Comparison of ENCODE assay signal across 13 cellular contexts in genomic region chr9:589723-590122, GRCh38.
DNase-seq lines count a peak whose midpoint lies in the region; ATAC-seq, FAIRE-seq and TF ChIP-seq lines count a peak whose summit lies in the region.
"Had no signal": no experiment of that assay in that cellular context is flagged by ENCODE, and none has a peak within 500 bp of the region (broad histone marks: within the 10 kb centered on the region; RNA-seq: fewer than 3 reads in every experiment).

No MANE protein-coding gene starts in this region.

- no peak overlapping the region for H3K27ac Mint-ChIP-seq in activated CD8-positive, alpha-beta memory T cell treated with anti-CD3 and anti-CD28 coated beads, Interleukin-2, amount 10 ng/mL, durations not matched to agents 7 days and 5 days
- H3K27ac Mint-ChIP-seq: effector memory CD8-positive, alpha-beta T cell had no signal

- H3K4me1 Mint-ChIP-seq in activated CD8-positive, alpha-beta memory T cell treated with anti-CD3 and anti-CD28 coated beads, Interleukin-2, amount 10 ng/mL, durations not matched to agents 7 days and 5 days = peaks cover 5% of the 10 kb centered on the region

- H3K4me2 ChIP-seq in MM.1S (ENCODE audit: low read depth, low read length) = no peak overlapping the region

- H3K4me3 Mint-ChIP-seq in activated CD8-positive, alpha-beta memory T cell treated with anti-CD3 and anti-CD28 coated beads, Interleukin-2, amount 10 ng/mL, durations not matched to agents 7 days and 5 days = no peak overlapping the region
- H3K4me3 Mint-ChIP-seq: effector memory CD8-positive, alpha-beta T cell had no signal

- no peaks in the 10 kb centered on the region for H3K9me3 Mint-ChIP-seq in activated CD8-positive, alpha-beta memory T cell treated with anti-CD3 and anti-CD28 coated beads, Interleukin-2, amount 10 ng/mL, durations not matched to agents 7 days and 5 days (ENCODE audit: low read depth)
- H3K9me3 Mint-ChIP-seq: effector memory CD8-positive, alpha-beta T cell had no signal

- H3K27me3 Mint-ChIP-seq in activated CD8-positive, alpha-beta memory T cell treated with anti-CD3 and anti-CD28 coated beads, Interleukin-2, amount 10 ng/mL, durations not matched to agents 7 days and 5 days = peaks cover 12% of the 10 kb centered on the region

- H3K36me3 Mint-ChIP-seq in activated CD8-positive, alpha-beta memory T cell treated with anti-CD3 and anti-CD28 coated beads, Interleukin-2, amount 10 ng/mL, durations not matched to agents 7 days and 5 days = no peaks in the 10 kb centered on the region

- H3K79me2 ChIP-seq in MM.1S (ENCODE audit: low read length) = no peaks in the 10 kb centered on the region

- no peaks in the 10 kb centered on the region for H3K4me1 ChIP-seq in MM.1S (ENCODE audit: low read length)

- no peaks in the 10 kb centered on the region for H3K9me2 ChIP-seq in MM.1S (replicated peaks; ENCODE audit: insufficient read depth, low read length)

- H3K27ac ChIP-seq in MM.1S (ENCODE audit: low read length) = no peak overlapping the region
- H3K27ac ChIP-seq: BLaER1 treated with 17β-estradiol and CSF1 and Interleukin-3, amounts not matched to agents 10 nM and 100 nM; tibial artery had no signal

- ATAC-seq in left lobe of liver = peak; percentile 41
- no peak for ATAC-seq in activated CD8-positive, alpha-beta memory T cell treated with anti-CD3 and anti-CD28 coated beads, Interleukin-2, amount 10 ng/mL, durations not matched to agents 7 days and 5 days
- ATAC-seq: effector memory CD8-positive, alpha-beta T cell had no signal

- FAIRE-seq in A204.1 (lab: Jason Lieb, UNC) = peak; percentile 70

- peaks cover 27% of the 10 kb centered on the region for H3K36me3 ChIP-seq in MG63
- no peaks in the 10 kb centered on the region for H3K36me3 ChIP-seq in MM.1S (replicated peaks; ENCODE audit: insufficient read depth, low read length)
- H3K36me3 ChIP-seq: BLaER1 treated with 17β-estradiol and CSF1 and Interleukin-3, amounts not matched to agents 10 nM and 100 nM; tibial artery had no signal

- H3K9ac ChIP-seq in MM.1S (ENCODE audit: low read length) = no peak overlapping the region
- H3K9ac ChIP-seq: BLaER1 treated with 17β-estradiol and CSF1 and Interleukin-3, amounts not matched to agents 10 nM and 100 nM had no signal

- H3F3A ChIP-seq in MM.1S (ENCODE audit: insufficient read depth, low read length) = no peaks in the 10 kb centered on the region

- TF ChIP-seq CTCF in choroid plexus epithelial cell (conservative IDR thresholded peaks at IDR 0.05; ENCODE audit: low read depth, low read length) (no peak), MM.1S (IDR thresholded peaks at IDR 0.05; ENCODE audit: low read length) (no peak)

- no peaks in the 10 kb centered on the region for H4K20me1 ChIP-seq in MM.1S (ENCODE audit: insufficient read depth, low read length)
- H4K20me1 ChIP-seq: BLaER1 treated with 17β-estradiol and CSF1 and Interleukin-3, amounts not matched to agents 10 nM and 100 nM had no signal

- CTCF ChIA-PET in activated CD8-positive, alpha-beta memory T cell treated with anti-CD3 and anti-CD28 coated beads, Interleukin-2, amount 10 ng/mL, durations not matched to agents 7 days and 5 days (lab: Charles Lee) = no interaction called here

- H3K4me3 ChIP-seq in MG63 (no peak overlapping the region), choroid plexus epithelial cell (ENCODE audit: low read depth, low read length) (no peak overlapping the region), MM.1S (ENCODE audit: low read length) (no peak overlapping the region)
- H3K4me3 ChIP-seq: BLaER1 treated with 17β-estradiol and CSF1 and Interleukin-3, amounts not matched to agents 10 nM and 100 nM; tibial artery had no signal

- H2AFZ ChIP-seq in MM.1S (ENCODE audit: low read length) = no peak overlapping the region

- H3K27me3 ChIP-seq in MG63 = no peaks in the 10 kb centered on the region
- no peaks in the 10 kb centered on the region for H3K27me3 ChIP-seq in MM.1S (replicated peaks; ENCODE audit: insufficient read depth, low read length)
- H3K27me3 ChIP-seq: BLaER1 treated with 17β-estradiol and CSF1 and Interleukin-3, amounts not matched to agents 10 nM and 100 nM; tibial artery had no signal

- H3K9me3 ChIP-seq in MG63 (no peaks in the 10 kb centered on the region), MM.1S (replicated peaks; ENCODE audit: insufficient read depth, low read length) (no peaks in the 10 kb centered on the region)
- H3K9me3 ChIP-seq: BLaER1 treated with 17β-estradiol and CSF1 and Interleukin-3, amounts not matched to agents 10 nM and 100 nM; tibial artery had no signal

- DNase-seq in MG63 (peak; percentile 81), choroid plexus epithelial cell (ENCODE audit: low read depth) (peak; percentile 67), left lobe of liver (ENCODE audit: low spot score) (no peak), MM.1S (no peak), HuH-7.5 (ENCODE audit: low spot score) (no peak), epidermal melanocyte (ENCODE audit: insufficient read length, low spot score) (no peak)
- no peak for DNase-seq in activated CD8-positive, alpha-beta memory T cell treated with anti-CD3 and anti-CD28 coated beads, Interleukin-2, amount 10 ng/mL, durations not matched to agents 7 days and 5 days
- DNase-seq: effector memory CD8-positive, alpha-beta T cell; NCI-H1105 treated with DMSO at 0.1 percent for 48 hours; SHP77 treated with DMSO at 0.1 percent for 48 hours; tibial artery had no signal

Comparison
In these comparisons a context has a peak if more than half of its experiments do, and no peak if none do; other contexts are left out.
1. DNase-seq: peak in MG63 (single experiment) and choroid plexus epithelial cell (single experiment); none in left lobe of liver (single experiment), MM.1S (single experiment), HuH-7.5 (single experiment), epidermal melanocyte (single experiment) and activated CD8-positive, alpha-beta memory T cell treated with anti-CD3 and anti-CD28 coated beads, Interleukin-2, amount 10 ng/mL, durations not matched to agents 7 days and 5 days (single experiment).